Comparison of ENCODE assay signal across 9 cellular contexts in the genomic region with DNA sequence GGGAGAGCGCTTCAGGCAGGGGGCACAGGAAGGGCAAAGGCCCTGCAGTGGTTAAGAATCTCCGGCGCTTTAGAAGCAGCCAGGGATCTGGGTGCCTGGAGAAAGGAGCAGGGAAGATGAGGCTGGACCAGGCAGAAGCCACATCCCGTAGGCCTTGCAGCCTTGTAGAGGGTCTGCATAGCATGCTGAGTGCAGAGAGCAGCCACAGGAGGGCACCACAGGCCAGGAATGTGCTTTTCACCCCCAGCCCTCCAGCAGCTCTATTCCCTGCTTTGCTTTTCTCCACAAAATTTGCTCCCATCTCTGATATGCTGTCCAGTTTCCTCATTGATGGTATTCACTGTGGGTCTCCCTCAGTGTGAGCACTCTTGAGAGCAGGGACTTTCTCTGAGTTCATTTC. TPM values are rescaled to one million over a fixed set of nuclear protein-coding genes. Genes with fewer than 3 reads are reported as not detected.
DNase-seq lines count a peak whose midpoint lies in the region; ATAC-seq and TF ChIP-seq lines count a peak whose summit lies in the region.
"Had no signal": no experiment of that assay in that cellular context is flagged by ENCODE, and none has a peak within 500 bp of the region (broad histone marks: within the 10 kb centered on the region; RNA-seq: fewer than 3 reads in every experiment).

No MANE protein-coding gene starts in this region.

- ATAC-seq in left lobe of liver = peak; percentile 74
- ATAC-seq in upper lobe of right lung = peak; percentile 80
- no peak for ATAC-seq in GM18873 (IDR thresholded peaks at IDR 0.05; ENCODE audit: low FRiP score, unreplicated experiment)
- ATAC-seq in HG03095 (IDR thresholded peaks at IDR 0.05; ENCODE audit: unreplicated experiment) = no peak

- peaks cover under 1% of the 10 kb centered on the region for H3K4me1 ChIP-seq in upper lobe of right lung

- no peaks in the 10 kb centered on the region for H3K27me3 ChIP-seq in upper lobe of right lung

- H3K27ac ChIP-seq in upper lobe of right lung = no peak overlapping the region

- intact Hi-C loops in upper lobe of right lung (cut with DNase I) = no loop called here

- no peak overlapping the region for H3K4me3 ChIP-seq in upper lobe of right lung

- H3K9me3 ChIP-seq in upper lobe of right lung = no peaks in the 10 kb centered on the region

- peak; percentile 44 for TF ChIP-seq CTCF in upper lobe of right lung (IDR thresholded peaks at IDR 0.05)

- no peaks in the 10 kb centered on the region for H3K36me3 ChIP-seq in upper lobe of right lung

- peak; percentile 17 for DNase-seq in NCI-H748 (lab: John Stamatoyannopoulos, UW; ENCODE audit: unreplicated experiment)
- no peak for DNase-seq in NCI-H748 treated with DMSO at 0.1 percent for 48 hours (lab: John Stamatoyannopoulos, UW)
- peak; percentile 52 for DNase-seq in cerebellum (ENCODE audit: low spot score)
- DNase-seq in left lobe of liver (ENCODE audit: low spot score) = no peak
- no peak for DNase-seq in upper lobe of right lung

TF ChIP-seq in PFSK-1, 5 proteins besides CTCF, POLR2A, EP300 and RAD21:
- TF ChIP-seq FOXP2 (optimal IDR thresholded peaks at IDR 0.05; ENCODE audit: borderline replicate concordance, extremely low read depth, extremely low read length, insufficient read depth) (peak; percentile 22), SIN3A (IDR thresholded peaks at IDR 0.05; ENCODE audit: borderline replicate concordance, insufficient read depth, low read length) (no peak)

RNA-seq across cellular contexts. Expression of a gene that starts 5.7 kb away (rescaled TPM):
- 13.6 TPM for polyA plus RNA-seq in PFSK-1 (2012; ENCODE audit: insufficient read length, low read depth)
- 4.4 TPM for total RNA-seq in cerebellum
- 0.48 TPM for total RNA-seq in left lobe of liver
- 0.93 TPM for total RNA-seq in upper lobe of right lung

RNA-seq across cellular contexts. Expression of a gene that starts 6.3 kb away (rescaled TPM):
- 27.8 TPM for polyA plus RNA-seq in PFSK-1 (2012; ENCODE audit: insufficient read length, low read depth)
- 1.7 TPM for total RNA-seq in cerebellum
- 2.2 TPM for total RNA-seq in left lobe of liver
- total RNA-seq in upper lobe of right lung = 5.2 TPM

RNA-seq across cellular contexts. Expression of a gene that starts 27.8 kb away (rescaled TPM):
- polyA plus RNA-seq in PFSK-1 (2012; ENCODE audit: insufficient read length, low read depth) = 19.2 TPM
- 30.2 TPM for total RNA-seq in cerebellum
- 1.3 TPM for total RNA-seq in left lobe of liver
- 10.5 TPM for total RNA-seq in upper lobe of right lung

RNA-seq across cellular contexts. Expression of a gene that starts 46.4 kb away (rescaled TPM):
- polyA plus RNA-seq in PFSK-1 (2012; ENCODE audit: insufficient read length, low read depth) = 23.5 TPM
- 6.3 TPM for total RNA-seq in cerebellum
- 10.3 TPM for total RNA-seq in left lobe of liver
- total RNA-seq in upper lobe of right lung = 18.7 TPM

RNA-seq across cellular contexts. Expression of a gene that starts 50.5 kb away (rescaled TPM):
- 0.56 TPM for polyA plus RNA-seq in PFSK-1 (2012; ENCODE audit: insufficient read length, low read depth)
- not detected for total RNA-seq in cerebellum
- not detected for total RNA-seq in left lobe of liver
- total RNA-seq in upper lobe of right lung = not detected
- total RNA-seq: CD8-positive, alpha-beta memory T cell had no signal
- polyA plus RNA-seq: CD8-positive, alpha-beta memory T cell had no signal

Comparison
In these comparisons a context has a peak if more than half of its experiments do, and no peak if none do; other contexts are left out.
1. DNase-seq: peak in NCI-H748 (single experiment) and cerebellum (single experiment); none in NCI-H748 treated with DMSO at 0.1 percent for 48 hours (single experiment), left lobe of liver (single experiment) and upper lobe of right lung (single experiment).
2. ATAC-seq: peak in left lobe of liver (single experiment) and upper lobe of right lung (single experiment); none in GM18873 (single experiment) and HG03095 (single experiment).